ENCODE assay signal across 8 cellular contexts in genomic region chr4:6180841-6181631, GRCh38. TPM values are rescaled to one million over a fixed set of nuclear protein-coding genes. Genes with fewer than 3 reads are reported as not detected.
DNase-seq lines count a peak whose midpoint lies in the region; ATAC-seq, FAIRE-seq and TF ChIP-seq lines count a peak whose summit lies in the region.

No MANE protein-coding gene starts in this region.

- H3K27me3 ChIP-seq in CD8-positive, alpha-beta memory T cell (ENCODE audit: insufficient read depth, low read length, poor library complexity, severe bottlenecking) = no peaks in the 10 kb centered on the region

- peaks cover 0 to 6% (median 1%) of the 10 kb centered on the region in 3 donors for H3K36me3 Mint-ChIP-seq in CD8-positive, alpha-beta memory T cell

- peaks cover 0 to 18% (median 4%) of the 10 kb centered on the region in 5 donors for H3K9me3 Mint-ChIP-seq in CD8-positive, alpha-beta memory T cell

- H3K27ac ChIP-seq in CD8-positive, alpha-beta memory T cell (ENCODE audit: low read depth, low read length) = peak overlapping the region; percentile 50
- H3K27ac ChIP-seq in kidney (ENCODE audit: low read depth in 2 of 2, low read length in 2 of 2) = no peak overlapping the region

- H3K4me3 Mint-ChIP-seq in CD8-positive, alpha-beta memory T cell = peak overlapping the region; percentile 22 to 83 (median 67)

- no peak overlapping the region for H3K9ac ChIP-seq in kidney (ENCODE audit: low read length in 2 of 2)

- H3K4me1 Mint-ChIP-seq in CD8-positive, alpha-beta memory T cell = peaks cover 76 to 88% (median 84%) of the 10 kb centered on the region in 3 donors

- DNase-seq in CD8-positive, alpha-beta memory T cell = peak in 4 of 5 donors; percentile 44 to 79 (median 66)
- DNase-seq in activated gamma-delta T cell treated with anti-CD3 and anti-CD28 coated beads, Interleukin-2, amount 50 U/mL, for 16 hours (ENCODE audit: low read depth) = peak; percentile 66
- DNase-seq in pons (ENCODE audit: low spot score) = no peak
- DNase-seq in kidney = no peak
- no peak for DNase-seq in NCI-H2081 (lab: John Stamatoyannopoulos, UW)

- peak overlapping the region; percentile 83 to 98 (median 94) for H3K27ac Mint-ChIP-seq in CD8-positive, alpha-beta memory T cell

- POLR2A ChIA-PET in CD8-positive, alpha-beta memory T cell (lab: Charles Lee) = interaction anchor here (2.5 kb wide), 1 partner anchor 19 kb away, joined by 12 read pairs; the partner anchor contains the start of gene JAKMIP1

- peak overlapping the region; percentile 4 for H3K4me3 ChIP-seq in CD8-positive, alpha-beta memory T cell (ENCODE audit: low read length)
- H3K4me3 ChIP-seq in kidney (ENCODE audit: low read length in 2 of 2) = no peak overlapping the region

- peak; percentile 86 for ATAC-seq in GM21360 (IDR thresholded peaks at IDR 0.05; ENCODE audit: unreplicated experiment)
- peak; percentile 88 for ATAC-seq in HG03460 (IDR thresholded peaks at IDR 0.05; ENCODE audit: unreplicated experiment)
- ATAC-seq in SK-N-SH treated with all-trans-retinoic acid at 6 μM for 48 hours = no peak

- FAIRE-seq in kidney (lab: Jason Lieb, UNC) = no peak

- no peaks in the 10 kb centered on the region for H3K9me3 ChIP-seq in CD8-positive, alpha-beta memory T cell (ENCODE audit: low read length)
- H3K9me3 ChIP-seq in kidney (ENCODE audit: control insufficient read depth in 1 of 2, low read length in 2 of 2) = peaks cover 0 to 7% of the 10 kb centered on the region in 2 donors

- CTCF ChIA-PET in CD8-positive, alpha-beta memory T cell (lab: Charles Lee) = interaction anchor here (1.1 to 1.7 kb wide), 3 partner anchors 9 to 46 kb away, joined by 3 to 9 read pairs (median 4); no protein-coding TSS in a partner anchor

- peaks cover 71% of the 10 kb centered on the region for H3K4me1 ChIP-seq in CD8-positive, alpha-beta memory T cell (ENCODE audit: insufficient read depth, low read length)
- no peaks in the 10 kb centered on the region for H3K4me1 ChIP-seq in kidney (ENCODE audit: control insufficient read depth in 1 of 2, insufficient read depth in 1 of 2, low read depth in 1 of 2, low read length in 2 of 2)

- H3K36me3 ChIP-seq in CD8-positive, alpha-beta memory T cell (ENCODE audit: insufficient read depth, low read length) = no peaks in the 10 kb centered on the region
- no peaks in the 10 kb centered on the region for H3K36me3 ChIP-seq in kidney (ENCODE audit: control insufficient read depth in 1 of 2, insufficient read depth in 2 of 2, low read length in 2 of 2)

- TF ChIP-seq CTCF in kidney (IDR thresholded peaks at IDR 0.05; ENCODE audit: borderline replicate concordance, extremely low read depth, insufficient read depth) = no peak

- peaks cover 1 to 3% of the 10 kb centered on the region in 2 donors for H3K27me3 Mint-ChIP-seq in CD8-positive, alpha-beta memory T cell

- intact Hi-C loops in kidney (cut with DNase I) = no loop called here

TF ChIP-seq in SK-N-SH treated with all-trans-retinoic acid at 6 μM for 48 hours, 23 proteins besides CTCF, POLR2A, EP300 and RAD21 (continues in another document):
- TF ChIP-seq CREB5 (CRISPR knock-in tag; IDR thresholded peaks at IDR 0.05; ENCODE audit: low read depth) (no peak), BACH2 (CRISPR knock-in tag; IDR thresholded peaks at IDR 0.05; ENCODE audit: borderline replicate concordance) (no peak), SNAI2 (CRISPR knock-in tag; IDR thresholded peaks at IDR 0.05) (no peak), OSR1 (CRISPR knock-in tag; IDR thresholded peaks at IDR 0.05) (no peak), TCF4 (CRISPR knock-in tag; IDR thresholded peaks at IDR 0.05; ENCODE audit: borderline replicate concordance) (no peak), GLIS3 (CRISPR knock-in tag; IDR thresholded peaks at IDR 0.05) (no peak), ZNF565 (CRISPR knock-in tag; conservative IDR thresholded peaks at IDR 0.05; ENCODE audit: low read depth) (no peak), TOX (CRISPR knock-in tag; IDR thresholded peaks at IDR 0.05; ENCODE audit: borderline replicate concordance) (no peak), ZNF70 (CRISPR knock-in tag; IDR thresholded peaks at IDR 0.05) (no peak), ZNF8 (CRISPR knock-in tag; IDR thresholded peaks at IDR 0.05) (no peak), RARB (CRISPR knock-in tag; IDR thresholded peaks at IDR 0.05) (no peak)
- TF ChIP-seq, protein P1, sequence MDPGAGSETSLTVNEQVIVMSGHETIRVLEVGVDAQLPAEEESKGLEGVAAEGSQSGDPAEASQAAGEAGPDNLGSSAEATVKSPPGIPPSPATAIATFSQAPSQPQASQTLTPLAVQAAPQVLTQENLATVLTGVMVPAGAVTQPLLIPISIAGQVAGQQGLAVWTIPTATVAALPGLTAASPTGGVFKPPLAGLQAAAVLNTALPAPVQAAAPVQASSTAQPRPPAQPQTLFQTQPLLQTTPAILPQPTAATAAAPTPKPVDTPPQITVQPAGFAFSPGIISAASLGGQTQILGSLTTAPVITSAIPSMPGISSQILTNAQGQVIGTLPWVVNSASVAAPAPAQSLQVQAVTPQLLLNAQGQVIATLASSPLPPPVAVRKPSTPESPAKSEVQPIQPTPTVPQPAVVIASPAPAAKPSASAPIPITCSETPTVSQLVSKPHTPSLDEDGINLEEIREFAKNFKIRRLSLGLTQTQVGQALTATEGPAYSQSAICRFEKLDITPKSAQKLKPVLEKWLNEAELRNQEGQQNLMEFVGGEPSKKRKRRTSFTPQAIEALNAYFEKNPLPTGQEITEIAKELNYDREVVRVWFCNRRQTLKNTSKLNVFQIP (CRISPR knock-in tag; IDR thresholded peaks at IDR 0.05; ENCODE audit: borderline replicate concordance, low read depth) = no peak
- TF ChIP-seq, protein P2, sequence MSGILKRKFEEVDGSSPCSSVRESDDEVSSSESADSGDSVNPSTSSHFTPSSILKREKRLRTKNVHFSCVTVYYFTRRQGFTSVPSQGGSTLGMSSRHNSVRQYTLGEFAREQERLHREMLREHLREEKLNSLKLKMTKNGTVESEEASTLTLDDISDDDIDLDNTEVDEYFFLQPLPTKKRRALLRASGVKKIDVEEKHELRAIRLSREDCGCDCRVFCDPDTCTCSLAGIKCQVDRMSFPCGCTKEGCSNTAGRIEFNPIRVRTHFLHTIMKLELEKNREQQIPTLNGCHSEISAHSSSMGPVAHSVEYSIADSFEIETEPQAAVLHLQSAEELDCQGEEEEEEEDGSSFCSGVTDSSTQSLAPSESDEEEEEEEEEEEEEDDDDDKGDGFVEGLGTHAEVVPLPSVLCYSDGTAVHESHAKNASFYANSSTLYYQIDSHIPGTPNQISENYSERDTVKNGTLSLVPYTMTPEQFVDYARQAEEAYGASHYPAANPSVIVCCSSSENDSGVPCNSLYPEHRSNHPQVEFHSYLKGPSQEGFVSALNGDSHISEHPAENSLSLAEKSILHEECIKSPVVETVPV (CRISPR knock-in tag; IDR thresholded peaks at IDR 0.05) = no peak
- TF ChIP-seq, protein P3, sequence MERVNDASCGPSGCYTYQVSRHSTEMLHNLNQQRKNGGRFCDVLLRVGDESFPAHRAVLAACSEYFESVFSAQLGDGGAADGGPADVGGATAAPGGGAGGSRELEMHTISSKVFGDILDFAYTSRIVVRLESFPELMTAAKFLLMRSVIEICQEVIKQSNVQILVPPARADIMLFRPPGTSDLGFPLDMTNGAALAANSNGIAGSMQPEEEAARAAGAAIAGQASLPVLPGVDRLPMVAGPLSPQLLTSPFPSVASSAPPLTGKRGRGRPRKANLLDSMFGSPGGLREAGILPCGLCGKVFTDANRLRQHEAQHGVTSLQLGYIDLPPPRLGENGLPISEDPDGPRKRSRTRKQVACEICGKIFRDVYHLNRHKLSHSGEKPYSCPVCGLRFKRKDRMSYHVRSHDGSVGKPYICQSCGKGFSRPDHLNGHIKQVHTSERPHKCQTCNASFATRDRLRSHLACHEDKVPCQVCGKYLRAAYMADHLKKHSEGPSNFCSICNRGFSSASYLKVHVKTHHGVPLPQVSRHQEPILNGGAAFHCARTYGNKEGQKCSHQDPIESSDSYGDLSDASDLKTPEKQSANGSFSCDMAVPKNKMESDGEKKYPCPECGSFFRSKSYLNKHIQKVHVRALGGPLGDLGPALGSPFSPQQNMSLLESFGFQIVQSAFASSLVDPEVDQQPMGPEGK (CRISPR knock-in tag; IDR thresholded peaks at IDR 0.05; ENCODE audit: borderline replicate concordance) = no peak

RNA-seq across cellular contexts. Expression of gene JAKMIP1, which starts 19.3 kb away (rescaled TPM):
- 10 to 100 TPM; 12.7 to 14.2 TPM for total RNA-seq in CD8-positive, alpha-beta memory T cell
- 26.1 TPM for polyA plus RNA-seq in CD8-positive, alpha-beta memory T cell
- total RNA-seq in kidney = 0.69 TPM
- polyA plus RNA-seq in kidney (ENCODE audit: insufficient read depth, low read depth, low replicate concordance) = not detected

Comparison
In these comparisons a context has a peak if more than half of its experiments do, and no peak if none do; other contexts are left out.
1. DNase-seq: peak in CD8-positive, alpha-beta memory T cell (4 of 5) and activated gamma-delta T cell treated with anti-CD3 and anti-CD28 coated beads, Interleukin-2, amount 50 U/mL, for 16 hours (single experiment); none in pons (single experiment), kidney (single experiment) and NCI-H2081 (0 of 2).